In the genomic region with DNA sequence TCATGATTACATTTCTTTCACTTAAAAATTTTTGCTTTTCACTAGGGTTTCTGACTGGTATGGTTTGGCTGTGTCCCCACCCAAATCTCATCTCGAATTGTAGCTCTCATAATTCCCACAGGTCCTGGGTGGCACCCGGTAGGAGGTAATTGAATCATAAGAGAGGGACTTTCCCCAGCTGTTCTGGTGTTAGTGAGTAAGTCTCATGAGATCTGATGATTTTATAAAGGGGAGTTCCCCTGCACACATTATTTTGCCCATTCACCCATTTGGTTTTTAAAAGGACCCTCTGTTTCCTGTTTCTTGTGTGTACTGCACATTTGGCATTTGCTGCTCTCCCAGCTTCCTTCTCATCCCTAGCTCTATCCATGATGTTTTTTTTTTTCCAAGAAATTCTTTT, we compare ENCODE assay signal across 31 cellular contexts. TPM values are rescaled to one million over a fixed set of nuclear protein-coding genes. Genes with fewer than 3 reads are reported as not detected.
A peak's percentile ranks its signal among the peaks of the same experiment; 100 is the strongest.
DNase-seq lines count a peak whose midpoint lies in the region; ATAC-seq and TF ChIP-seq lines count a peak whose summit lies in the region.
"Had no signal": no experiment of that assay in that cellular context is flagged by ENCODE, and none has a peak within 500 bp of the region (broad histone marks: within the 10 kb centered on the region; RNA-seq: fewer than 3 reads in every experiment).

No MANE protein-coding gene starts in this region.

- no peaks in the 10 kb centered on the region for H3K27me3 ChIP-seq in hepatocyte
- H3K27me3 ChIP-seq: colonic mucosa, stomach, transverse colon had no signal

- H3K27ac ChIP-seq in hepatocyte: no peak overlapping the region
- H3K27ac ChIP-seq: colonic mucosa, HL-60, stomach, transverse colon had no signal

- no peaks in the 10 kb centered on the region for H3K36me3 Mint-ChIP-seq in activated CD4-positive, alpha-beta T cell treated with anti-CD3 and anti-CD28 coated beads for 36 hours (ENCODE audit: low read depth)
- H3K36me3 Mint-ChIP-seq: CD4-positive, CD25-positive, alpha-beta regulatory T cell; mesothelial cell of epicardium; natural killer cell had no signal

- no peaks in the 10 kb centered on the region for H3K9me3 Mint-ChIP-seq in activated CD4-positive, alpha-beta T cell treated with anti-CD3 and anti-CD28 coated beads for 36 hours (ENCODE audit: low read depth)
- H3K9me3 Mint-ChIP-seq: mesothelial cell of epicardium; T-helper 1 cell treated with Interleukin-12 subunit alpha and Interleukin-12 subunit beta and Interleukin-4 antibody, amounts not matched to agents 30 μg/mL and 1 μg/mL, for 36 hours had no signal

- H3K27me3 Mint-ChIP-seq in activated CD4-positive, alpha-beta T cell treated with anti-CD3 and anti-CD28 coated beads for 36 hours: no peaks in the 10 kb centered on the region
- H3K27me3 Mint-ChIP-seq: CD4-positive, CD25-positive, alpha-beta regulatory T cell had no signal

- no peaks in the 10 kb centered on the region for H3K9me2 ChIP-seq in hepatocyte (replicated peaks; ENCODE audit: insufficient read depth)
- H3K9me2 ChIP-seq: SK-N-SH had no signal

- H3K79me2 ChIP-seq in hepatocyte: no peaks in the 10 kb centered on the region

- 75% methylated on average over 2 of the region's 2 CpGs for WGBS in hepatocyte (ENCODE audit: low lambda C conversion rate, missing lambda C conversion rate)

- H4K20me1 ChIP-seq in hepatocyte (ENCODE audit: insufficient read depth, poor library complexity, severe bottlenecking): no peaks in the 10 kb centered on the region

- H2AFZ ChIP-seq in hepatocyte: no peak overlapping the region

- H3K36me3 ChIP-seq in hepatocyte (replicated peaks; ENCODE audit: insufficient read depth, low read depth): no peaks in the 10 kb centered on the region
- H3K36me3 ChIP-seq: colonic mucosa, stomach, transverse colon had no signal

- DNase-seq in activated CD4-positive, alpha-beta T cell treated with anti-CD3 and anti-CD28 coated beads for 36 hours: peak; percentile 8
- no peak for DNase-seq in activated CD4-positive, alpha-beta T cell treated with anti-CD3 and anti-CD28 coated beads, Interleukin-2, amount 50 U/mL, for 1 hour
- DNase-seq in astrocyte of the spinal cord (ENCODE audit: low read depth, low spot score): peak; percentile 35
- DNase-seq in kidney tubule cell (ENCODE audit: low spot score): peak; percentile 87
- DNase-seq in GDM1 (lab: John Stamatoyannopoulos, UW): no peak
- DNase-seq in medulla oblongata (ENCODE audit: extremely low spot score): no peak
- DNase-seq in hepatocyte (ENCODE audit: low spot score): no peak
- DNase-seq: 8988T; activated CD4-positive, alpha-beta T cell treated with anti-CD3 and anti-CD28 coated beads for 1 hour; activated CD8-positive, alpha-beta memory T cell treated with anti-CD3 and anti-CD28 coated beads for 24 hours; activated gamma-delta T cell; activated T-cell treated with anti-CD3 and anti-CD28 coated beads, Interleukin-2, amount 50 U/mL, for 1 hour; CD4-positive, CD25-positive, alpha-beta regulatory T cell; colonic mucosa; effector memory CD4-positive, alpha-beta T cell; HCEC 1CT; natural killer cell; NCI-H1694; NCI-H2171; NCI-H510A; occipital lobe; SK-N-SH; stomach; transverse colon had no signal

- TF ChIP-seq CTCF in astrocyte of the spinal cord (IDR thresholded peaks at IDR 0.05; ENCODE audit: low read depth, low read length): no peak
- no peak for TF ChIP-seq CTCF in hepatocyte (IDR thresholded peaks at IDR 0.05; ENCODE audit: poor library complexity)

- H3K4me3 Mint-ChIP-seq in activated CD4-positive, alpha-beta T cell treated with anti-CD3 and anti-CD28 coated beads for 36 hours: no peak overlapping the region
- H3K4me3 Mint-ChIP-seq: mesothelial cell of epicardium; natural killer cell; T-helper 1 cell treated with Interleukin-12 subunit alpha and Interleukin-12 subunit beta and Interleukin-4 antibody, amounts not matched to agents 30 μg/mL and 1 μg/mL, for 36 hours had no signal

- CTCF ChIA-PET in activated CD4-positive, alpha-beta T cell treated with anti-CD3 and anti-CD28 coated beads for 36 hours (lab: Charles Lee): no interaction called here

- H3K4me1 ChIP-seq in hepatocyte (ENCODE audit: insufficient read depth): no peaks in the 10 kb centered on the region
- H3K4me1 ChIP-seq: colonic mucosa, stomach, transverse colon had no signal

- peaks cover 2% of the 10 kb centered on the region for H3K4me1 Mint-ChIP-seq in activated CD4-positive, alpha-beta T cell treated with anti-CD3 and anti-CD28 coated beads for 36 hours
- H3K4me1 Mint-ChIP-seq: CD4-positive, CD25-positive, alpha-beta regulatory T cell; mesothelial cell of epicardium; natural killer cell had no signal

- in situ Hi-C loops in astrocyte of the spinal cord (cut with HindIII; ENCODE audit: low sequenced_read_pairs): no loop called here

- H3K4me3 ChIP-seq in astrocyte of the spinal cord (ENCODE audit: low read depth, low read length) (no peak overlapping the region), hepatocyte (no peak overlapping the region)
- H3K4me3 ChIP-seq: colonic mucosa, stomach, transverse colon had no signal

- intact Hi-C loops in activated CD4-positive, alpha-beta T cell treated with anti-CD3 and anti-CD28 coated beads for 36 hours (cut with DNase I, micrococcal nuclease): no loop called here

- H3K9me3 ChIP-seq in hepatocyte (ENCODE audit: low read depth): no peaks in the 10 kb centered on the region
- H3K9me3 ChIP-seq: colonic mucosa, SK-N-SH, transverse colon had no signal

- ATAC-seq in activated CD4-positive, alpha-beta T cell treated with anti-CD3 and anti-CD28 coated beads for 36 hours: peak; percentile 70
- ATAC-seq in HG03378 (IDR thresholded peaks at IDR 0.05; ENCODE audit: unreplicated experiment): peak; percentile 53
- ATAC-seq: left lobe of liver, natural killer cell had no signal

- H3K27ac Mint-ChIP-seq in activated CD4-positive, alpha-beta T cell treated with anti-CD3 and anti-CD28 coated beads for 36 hours: no peak overlapping the region
- H3K27ac Mint-ChIP-seq: CD4-positive, CD25-positive, alpha-beta regulatory T cell; mesothelial cell of epicardium; natural killer cell; T-helper 1 cell treated with Interleukin-12 subunit alpha and Interleukin-12 subunit beta and Interleukin-4 antibody, amounts not matched to agents 30 μg/mL and 1 μg/mL, for 36 hours had no signal

- H3K4me2 ChIP-seq in hepatocyte: no peak overlapping the region
- H3K4me2 ChIP-seq: SK-N-SH had no signal

- POLR2A ChIA-PET in activated CD4-positive, alpha-beta T cell treated with anti-CD3 and anti-CD28 coated beads for 36 hours (lab: Charles Lee): no interaction called here

RNA-seq across cellular contexts. Expression of a gene that starts 27.8 kb away (rescaled TPM):
- not detected for total RNA-seq in activated CD4-positive, alpha-beta T cell treated with anti-CD3 and anti-CD28 coated beads for 36 hours
- not detected in 2 replicates for total RNA-seq in hepatocyte
- polyA plus RNA-seq in hepatocyte: not detected in 2 replicates
- total RNA-seq: CD4-positive, CD25-positive, alpha-beta regulatory T cell; colonic mucosa; left lobe of liver; mesothelial cell of epicardium; natural killer cell; pulmonary artery endothelial cell had no signal
- polyA plus RNA-seq: CD4-positive, CD25-positive, alpha-beta regulatory T cell; esophagus; SK-N-SH had no signal

Comparison
In these comparisons a context has a peak if more than half of its experiments do, and no peak if none do; other contexts are left out.
1. DNase-seq: peak in activated CD4-positive, alpha-beta T cell treated with anti-CD3 and anti-CD28 coated beads for 36 hours (single experiment), astrocyte of the spinal cord (single experiment) and kidney tubule cell (single experiment); none in activated CD4-positive, alpha-beta T cell treated with anti-CD3 and anti-CD28 coated beads, Interleukin-2, amount 50 U/mL, for 1 hour (single experiment), GDM1 (single experiment), medulla oblongata (single experiment) and hepatocyte (single experiment).